ENCODE assay signal across 1 cellular context in the genomic region with DNA sequence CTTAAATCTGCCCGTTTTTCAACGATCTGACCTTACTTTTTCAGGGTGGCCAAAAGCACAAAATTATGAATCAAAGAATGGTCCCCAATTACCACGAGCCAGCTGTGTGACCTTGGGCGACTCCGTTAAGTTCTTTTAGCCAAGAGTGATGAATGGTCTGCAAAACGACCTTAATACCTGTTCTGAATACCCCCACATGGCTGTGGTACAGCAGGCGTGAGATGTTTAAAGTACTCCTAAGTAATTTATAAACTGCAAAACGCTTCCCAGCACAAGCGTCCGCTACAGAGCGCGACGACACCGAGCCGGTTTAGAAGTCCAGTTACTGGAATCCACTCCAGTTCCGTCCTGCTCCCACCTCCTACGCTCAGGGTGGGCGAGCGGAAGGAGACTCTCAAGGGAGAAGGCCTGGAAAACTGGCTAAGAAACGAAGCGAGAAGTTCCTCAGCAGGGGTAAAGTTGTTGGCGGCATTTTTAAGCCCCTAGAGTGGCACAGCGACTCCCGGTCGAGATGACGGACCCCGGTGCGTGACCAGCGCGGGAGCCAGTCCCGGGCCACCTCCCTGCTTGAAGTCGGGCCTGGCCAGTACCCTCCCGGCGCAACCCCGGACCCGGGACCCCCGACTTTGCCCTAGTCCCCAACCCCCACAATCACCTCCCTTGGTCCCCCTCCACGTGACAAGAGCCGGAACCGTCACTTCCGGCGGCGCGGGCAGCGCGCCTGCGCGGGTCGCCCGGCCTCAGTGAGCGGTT.
TF ChIP-seq lines count a peak whose summit lies in the region.

No MANE protein-coding gene starts in this region.

TF ChIP-seq in HEK293, 187 proteins besides CTCF, POLR2A, EP300 and RAD21 (continued from another document and continues in another):
- TF ChIP-seq ZNF777 (tag by site-specific recombination; IDR thresholded peaks at IDR 0.05; ENCODE audit: borderline replicate concordance), result no peak
- no peak for TF ChIP-seq ZNF211 (tag by site-specific recombination; IDR thresholded peaks at IDR 0.05; ENCODE audit: low read depth)
- TF ChIP-seq, protein P1, sequence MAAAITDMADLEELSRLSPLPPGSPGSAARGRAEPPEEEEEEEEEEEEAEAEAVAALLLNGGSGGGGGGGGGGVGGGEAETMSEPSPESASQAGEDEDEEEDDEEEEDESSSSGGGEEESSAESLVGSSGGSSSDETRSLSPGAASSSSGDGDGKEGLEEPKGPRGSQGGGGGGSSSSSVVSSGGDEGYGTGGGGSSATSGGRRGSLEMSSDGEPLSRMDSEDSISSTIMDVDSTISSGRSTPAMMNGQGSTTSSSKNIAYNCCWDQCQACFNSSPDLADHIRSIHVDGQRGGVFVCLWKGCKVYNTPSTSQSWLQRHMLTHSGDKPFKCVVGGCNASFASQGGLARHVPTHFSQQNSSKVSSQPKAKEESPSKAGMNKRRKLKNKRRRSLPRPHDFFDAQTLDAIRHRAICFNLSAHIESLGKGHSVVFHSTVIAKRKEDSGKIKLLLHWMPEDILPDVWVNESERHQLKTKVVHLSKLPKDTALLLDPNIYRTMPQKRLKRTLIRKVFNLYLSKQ (tag by site-specific recombination; IDR thresholded peaks at IDR 0.05; ENCODE audit: borderline replicate concordance), result no peak
- no peak for TF ChIP-seq GLI2 (tag by site-specific recombination; IDR thresholded peaks at IDR 0.05; ENCODE audit: borderline replicate concordance, low read depth)
- TF ChIP-seq ZNF394 (tag by site-specific recombination; IDR thresholded peaks at IDR 0.05; ENCODE audit: borderline replicate concordance), result peak; percentile 44; the same call in 1 of the 2 replicates
- TF ChIP-seq, protein P2, sequence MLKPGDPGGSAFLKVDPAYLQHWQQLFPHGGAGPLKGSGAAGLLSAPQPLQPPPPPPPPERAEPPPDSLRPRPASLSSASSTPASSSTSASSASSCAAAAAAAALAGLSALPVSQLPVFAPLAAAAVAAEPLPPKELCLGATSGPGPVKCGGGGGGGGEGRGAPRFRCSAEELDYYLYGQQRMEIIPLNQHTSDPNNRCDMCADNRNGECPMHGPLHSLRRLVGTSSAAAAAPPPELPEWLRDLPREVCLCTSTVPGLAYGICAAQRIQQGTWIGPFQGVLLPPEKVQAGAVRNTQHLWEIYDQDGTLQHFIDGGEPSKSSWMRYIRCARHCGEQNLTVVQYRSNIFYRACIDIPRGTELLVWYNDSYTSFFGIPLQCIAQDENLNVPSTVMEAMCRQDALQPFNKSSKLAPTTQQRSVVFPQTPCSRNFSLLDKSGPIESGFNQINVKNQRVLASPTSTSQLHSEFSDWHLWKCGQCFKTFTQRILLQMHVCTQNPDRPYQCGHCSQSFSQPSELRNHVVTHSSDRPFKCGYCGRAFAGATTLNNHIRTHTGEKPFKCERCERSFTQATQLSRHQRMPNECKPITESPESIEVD (tag by site-specific recombination; IDR thresholded peaks at IDR 0.05), result no peak
- no peak for TF ChIP-seq ZNF391 (tag by site-specific recombination; IDR thresholded peaks at IDR 0.05; ENCODE audit: borderline replicate concordance, low read depth)
- TF ChIP-seq EGR2 (tag by site-specific recombination; IDR thresholded peaks at IDR 0.05; ENCODE audit: low read depth), result peak; percentile 76
- TF ChIP-seq ZNF843 (tag by site-specific recombination; IDR thresholded peaks at IDR 0.05), result peak; percentile 46; the same call in 1 of the 2 replicates
- no peak for TF ChIP-seq IKZF3 (tag by site-specific recombination; IDR thresholded peaks at IDR 0.05)
- TF ChIP-seq ZNF600 (tag by site-specific recombination; IDR thresholded peaks at IDR 0.05), result peak; percentile 51; the same call in 1 of the 2 replicates
- TF ChIP-seq ZNF404 (tag by site-specific recombination; IDR thresholded peaks at IDR 0.05), result no peak
- TF ChIP-seq, protein P3, sequence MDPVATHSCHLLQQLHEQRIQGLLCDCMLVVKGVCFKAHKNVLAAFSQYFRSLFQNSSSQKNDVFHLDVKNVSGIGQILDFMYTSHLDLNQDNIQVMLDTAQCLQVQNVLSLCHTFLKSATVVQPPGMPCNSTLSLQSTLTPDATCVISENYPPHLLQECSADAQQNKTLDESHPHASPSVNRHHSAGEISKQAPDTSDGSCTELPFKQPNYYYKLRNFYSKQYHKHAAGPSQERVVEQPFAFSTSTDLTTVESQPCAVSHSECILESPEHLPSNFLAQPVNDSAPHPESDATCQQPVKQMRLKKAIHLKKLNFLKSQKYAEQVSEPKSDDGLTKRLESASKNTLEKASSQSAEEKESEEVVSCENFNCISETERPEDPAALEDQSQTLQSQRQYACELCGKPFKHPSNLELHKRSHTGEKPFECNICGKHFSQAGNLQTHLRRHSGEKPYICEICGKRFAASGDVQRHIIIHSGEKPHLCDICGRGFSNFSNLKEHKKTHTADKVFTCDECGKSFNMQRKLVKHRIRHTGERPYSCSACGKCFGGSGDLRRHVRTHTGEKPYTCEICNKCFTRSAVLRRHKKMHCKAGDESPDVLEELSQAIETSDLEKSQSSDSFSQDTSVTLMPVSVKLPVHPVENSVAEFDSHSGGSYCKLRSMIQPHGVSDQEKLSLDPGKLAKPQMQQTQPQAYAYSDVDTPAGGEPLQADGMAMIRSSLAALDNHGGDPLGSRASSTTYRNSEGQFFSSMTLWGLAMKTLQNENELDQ (tag by site-specific recombination; IDR thresholded peaks at IDR 0.05; ENCODE audit: low read depth), result no peak
- TF ChIP-seq ZNF114 (tag by site-specific recombination; IDR thresholded peaks at IDR 0.05), result no peak
- no peak for TF ChIP-seq ZSCAN30 (tag by site-specific recombination; IDR thresholded peaks at IDR 0.05)
- TF ChIP-seq ZNF626 (tag by site-specific recombination; IDR thresholded peaks at IDR 0.05), result no peak
- no peak for TF ChIP-seq ZNF658 (tag by site-specific recombination; IDR thresholded peaks at IDR 0.05)
- no peak for TF ChIP-seq ZNF677 (tag by site-specific recombination; IDR thresholded peaks at IDR 0.05)
- peak; percentile 52 for TF ChIP-seq ZNF423 (tag by site-specific recombination; IDR thresholded peaks at IDR 0.05)
- TF ChIP-seq ZFP69B (tag by site-specific recombination; IDR thresholded peaks at IDR 0.05), result no peak
- no peak for TF ChIP-seq ZNF146 (tag by site-specific recombination; IDR thresholded peaks at IDR 0.05)
- 0 out of 2 replicates have a peak, but pooled peaks have one; percentile 34 for TF ChIP-seq ZBTB17 (tag by site-specific recombination; IDR thresholded peaks at IDR 0.05)
- TF ChIP-seq ZNF701 (tag by site-specific recombination; IDR thresholded peaks at IDR 0.05), result no peak
- no peak for TF ChIP-seq ZNF776 (tag by site-specific recombination; IDR thresholded peaks at IDR 0.05; ENCODE audit: borderline replicate concordance)
- TF ChIP-seq, protein P4, sequence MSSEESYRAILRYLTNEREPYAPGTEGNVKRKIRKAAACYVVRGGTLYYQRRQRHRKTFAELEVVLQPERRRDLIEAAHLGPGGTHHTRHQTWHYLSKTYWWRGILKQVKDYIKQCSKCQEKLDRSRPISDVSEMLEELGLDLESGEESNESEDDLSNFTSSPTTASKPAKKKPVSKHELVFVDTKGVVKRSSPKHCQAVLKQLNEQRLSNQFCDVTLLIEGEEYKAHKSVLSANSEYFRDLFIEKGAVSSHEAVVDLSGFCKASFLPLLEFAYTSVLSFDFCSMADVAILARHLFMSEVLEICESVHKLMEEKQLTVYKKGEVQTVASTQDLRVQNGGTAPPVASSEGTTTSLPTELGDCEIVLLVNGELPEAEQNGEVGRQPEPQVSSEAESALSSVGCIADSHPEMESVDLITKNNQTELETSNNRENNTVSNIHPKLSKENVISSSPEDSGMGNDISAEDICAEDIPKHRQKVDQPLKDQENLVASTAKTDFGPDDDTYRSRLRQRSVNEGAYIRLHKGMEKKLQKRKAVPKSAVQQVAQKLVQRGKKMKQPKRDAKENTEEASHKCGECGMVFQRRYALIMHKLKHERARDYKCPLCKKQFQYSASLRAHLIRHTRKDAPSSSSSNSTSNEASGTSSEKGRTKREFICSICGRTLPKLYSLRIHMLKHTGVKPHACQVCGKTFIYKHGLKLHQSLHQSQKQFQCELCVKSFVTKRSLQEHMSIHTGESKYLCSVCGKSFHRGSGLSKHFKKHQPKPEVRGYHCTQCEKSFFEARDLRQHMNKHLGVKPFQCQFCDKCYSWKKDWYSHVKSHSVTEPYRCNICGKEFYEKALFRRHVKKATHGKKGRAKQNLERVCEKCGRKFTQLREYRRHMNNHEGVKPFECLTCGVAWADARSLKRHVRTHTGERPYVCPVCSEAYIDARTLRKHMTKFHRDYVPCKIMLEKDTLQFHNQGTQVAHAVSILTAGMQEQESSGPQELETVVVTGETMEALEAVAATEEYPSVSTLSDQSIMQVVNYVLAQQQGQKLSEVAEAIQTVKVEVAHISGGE (tag by site-specific recombination; conservative IDR thresholded peaks at IDR 0.05; ENCODE audit: low read depth), result peak; percentile 49; the same call in 1 of the 2 replicates
- TF ChIP-seq, protein P5, sequence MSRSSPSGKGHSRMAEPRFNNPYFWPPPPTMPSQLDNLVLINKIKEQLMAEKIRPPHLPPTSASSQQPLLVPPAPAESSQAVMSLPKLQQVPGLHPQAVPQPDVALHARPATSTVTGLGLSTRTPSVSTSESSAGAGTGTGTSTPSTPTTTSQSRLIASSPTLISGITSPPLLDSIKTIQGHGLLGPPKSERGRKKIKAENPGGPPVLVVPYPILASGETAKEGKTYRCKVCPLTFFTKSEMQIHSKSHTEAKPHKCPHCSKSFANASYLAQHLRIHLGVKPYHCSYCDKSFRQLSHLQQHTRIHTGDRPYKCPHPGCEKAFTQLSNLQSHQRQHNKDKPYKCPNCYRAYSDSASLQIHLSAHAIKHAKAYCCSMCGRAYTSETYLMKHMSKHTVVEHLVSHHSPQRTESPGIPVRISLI (tag by site-specific recombination; IDR thresholded peaks at IDR 0.05), result no peak
- TF ChIP-seq KLF9 (tag by site-specific recombination; IDR thresholded peaks at IDR 0.05; ENCODE audit: low read depth), result no peak
- no peak for TF ChIP-seq MYNN (tag by site-specific recombination; IDR thresholded peaks at IDR 0.05; ENCODE audit: borderline replicate concordance)
- TF ChIP-seq, protein P6, sequence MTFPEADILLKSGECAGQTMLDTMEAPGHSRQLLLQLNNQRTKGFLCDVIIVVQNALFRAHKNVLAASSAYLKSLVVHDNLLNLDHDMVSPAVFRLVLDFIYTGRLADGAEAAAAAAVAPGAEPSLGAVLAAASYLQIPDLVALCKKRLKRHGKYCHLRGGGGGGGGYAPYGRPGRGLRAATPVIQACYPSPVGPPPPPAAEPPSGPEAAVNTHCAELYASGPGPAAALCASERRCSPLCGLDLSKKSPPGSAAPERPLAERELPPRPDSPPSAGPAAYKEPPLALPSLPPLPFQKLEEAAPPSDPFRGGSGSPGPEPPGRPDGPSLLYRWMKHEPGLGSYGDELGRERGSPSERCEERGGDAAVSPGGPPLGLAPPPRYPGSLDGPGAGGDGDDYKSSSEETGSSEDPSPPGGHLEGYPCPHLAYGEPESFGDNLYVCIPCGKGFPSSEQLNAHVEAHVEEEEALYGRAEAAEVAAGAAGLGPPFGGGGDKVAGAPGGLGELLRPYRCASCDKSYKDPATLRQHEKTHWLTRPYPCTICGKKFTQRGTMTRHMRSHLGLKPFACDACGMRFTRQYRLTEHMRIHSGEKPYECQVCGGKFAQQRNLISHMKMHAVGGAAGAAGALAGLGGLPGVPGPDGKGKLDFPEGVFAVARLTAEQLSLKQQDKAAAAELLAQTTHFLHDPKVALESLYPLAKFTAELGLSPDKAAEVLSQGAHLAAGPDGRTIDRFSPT (tag by site-specific recombination; IDR thresholded peaks at IDR 0.05), result no peak
- TF ChIP-seq, protein P7, sequence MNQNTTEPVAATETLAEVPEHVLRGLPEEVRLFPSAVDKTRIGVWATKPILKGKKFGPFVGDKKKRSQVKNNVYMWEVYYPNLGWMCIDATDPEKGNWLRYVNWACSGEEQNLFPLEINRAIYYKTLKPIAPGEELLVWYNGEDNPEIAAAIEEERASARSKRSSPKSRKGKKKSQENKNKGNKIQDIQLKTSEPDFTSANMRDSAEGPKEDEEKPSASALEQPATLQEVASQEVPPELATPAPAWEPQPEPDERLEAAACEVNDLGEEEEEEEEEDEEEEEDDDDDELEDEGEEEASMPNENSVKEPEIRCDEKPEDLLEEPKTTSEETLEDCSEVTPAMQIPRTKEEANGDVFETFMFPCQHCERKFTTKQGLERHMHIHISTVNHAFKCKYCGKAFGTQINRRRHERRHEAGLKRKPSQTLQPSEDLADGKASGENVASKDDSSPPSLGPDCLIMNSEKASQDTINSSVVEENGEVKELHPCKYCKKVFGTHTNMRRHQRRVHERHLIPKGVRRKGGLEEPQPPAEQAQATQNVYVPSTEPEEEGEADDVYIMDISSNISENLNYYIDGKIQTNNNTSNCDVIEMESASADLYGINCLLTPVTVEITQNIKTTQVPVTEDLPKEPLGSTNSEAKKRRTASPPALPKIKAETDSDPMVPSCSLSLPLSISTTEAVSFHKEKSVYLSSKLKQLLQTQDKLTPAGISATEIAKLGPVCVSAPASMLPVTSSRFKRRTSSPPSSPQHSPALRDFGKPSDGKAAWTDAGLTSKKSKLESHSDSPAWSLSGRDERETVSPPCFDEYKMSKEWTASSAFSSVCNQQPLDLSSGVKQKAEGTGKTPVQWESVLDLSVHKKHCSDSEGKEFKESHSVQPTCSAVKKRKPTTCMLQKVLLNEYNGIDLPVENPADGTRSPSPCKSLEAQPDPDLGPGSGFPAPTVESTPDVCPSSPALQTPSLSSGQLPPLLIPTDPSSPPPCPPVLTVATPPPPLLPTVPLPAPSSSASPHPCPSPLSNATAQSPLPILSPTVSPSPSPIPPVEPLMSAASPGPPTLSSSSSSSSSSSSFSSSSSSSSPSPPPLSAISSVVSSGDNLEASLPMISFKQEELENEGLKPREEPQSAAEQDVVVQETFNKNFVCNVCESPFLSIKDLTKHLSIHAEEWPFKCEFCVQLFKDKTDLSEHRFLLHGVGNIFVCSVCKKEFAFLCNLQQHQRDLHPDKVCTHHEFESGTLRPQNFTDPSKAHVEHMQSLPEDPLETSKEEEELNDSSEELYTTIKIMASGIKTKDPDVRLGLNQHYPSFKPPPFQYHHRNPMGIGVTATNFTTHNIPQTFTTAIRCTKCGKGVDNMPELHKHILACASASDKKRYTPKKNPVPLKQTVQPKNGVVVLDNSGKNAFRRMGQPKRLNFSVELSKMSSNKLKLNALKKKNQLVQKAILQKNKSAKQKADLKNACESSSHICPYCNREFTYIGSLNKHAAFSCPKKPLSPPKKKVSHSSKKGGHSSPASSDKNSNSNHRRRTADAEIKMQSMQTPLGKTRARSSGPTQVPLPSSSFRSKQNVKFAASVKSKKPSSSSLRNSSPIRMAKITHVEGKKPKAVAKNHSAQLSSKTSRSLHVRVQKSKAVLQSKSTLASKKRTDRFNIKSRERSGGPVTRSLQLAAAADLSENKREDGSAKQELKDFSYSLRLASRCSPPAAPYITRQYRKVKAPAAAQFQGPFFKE (tag by site-specific recombination; IDR thresholded peaks at IDR 0.05; ENCODE audit: borderline replicate concordance), result no peak
- TF ChIP-seq, protein P8, sequence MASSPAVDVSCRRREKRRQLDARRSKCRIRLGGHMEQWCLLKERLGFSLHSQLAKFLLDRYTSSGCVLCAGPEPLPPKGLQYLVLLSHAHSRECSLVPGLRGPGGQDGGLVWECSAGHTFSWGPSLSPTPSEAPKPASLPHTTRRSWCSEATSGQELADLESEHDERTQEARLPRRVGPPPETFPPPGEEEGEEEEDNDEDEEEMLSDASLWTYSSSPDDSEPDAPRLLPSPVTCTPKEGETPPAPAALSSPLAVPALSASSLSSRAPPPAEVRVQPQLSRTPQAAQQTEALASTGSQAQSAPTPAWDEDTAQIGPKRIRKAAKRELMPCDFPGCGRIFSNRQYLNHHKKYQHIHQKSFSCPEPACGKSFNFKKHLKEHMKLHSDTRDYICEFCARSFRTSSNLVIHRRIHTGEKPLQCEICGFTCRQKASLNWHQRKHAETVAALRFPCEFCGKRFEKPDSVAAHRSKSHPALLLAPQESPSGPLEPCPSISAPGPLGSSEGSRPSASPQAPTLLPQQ (tag by site-specific recombination; IDR thresholded peaks at IDR 0.05), result peak; percentile 60
- no peak for TF ChIP-seq ZNF792 (tag by site-specific recombination; IDR thresholded peaks at IDR 0.05)
